1 cellular context compared by ENCODE assay signal in the genomic region with DNA sequence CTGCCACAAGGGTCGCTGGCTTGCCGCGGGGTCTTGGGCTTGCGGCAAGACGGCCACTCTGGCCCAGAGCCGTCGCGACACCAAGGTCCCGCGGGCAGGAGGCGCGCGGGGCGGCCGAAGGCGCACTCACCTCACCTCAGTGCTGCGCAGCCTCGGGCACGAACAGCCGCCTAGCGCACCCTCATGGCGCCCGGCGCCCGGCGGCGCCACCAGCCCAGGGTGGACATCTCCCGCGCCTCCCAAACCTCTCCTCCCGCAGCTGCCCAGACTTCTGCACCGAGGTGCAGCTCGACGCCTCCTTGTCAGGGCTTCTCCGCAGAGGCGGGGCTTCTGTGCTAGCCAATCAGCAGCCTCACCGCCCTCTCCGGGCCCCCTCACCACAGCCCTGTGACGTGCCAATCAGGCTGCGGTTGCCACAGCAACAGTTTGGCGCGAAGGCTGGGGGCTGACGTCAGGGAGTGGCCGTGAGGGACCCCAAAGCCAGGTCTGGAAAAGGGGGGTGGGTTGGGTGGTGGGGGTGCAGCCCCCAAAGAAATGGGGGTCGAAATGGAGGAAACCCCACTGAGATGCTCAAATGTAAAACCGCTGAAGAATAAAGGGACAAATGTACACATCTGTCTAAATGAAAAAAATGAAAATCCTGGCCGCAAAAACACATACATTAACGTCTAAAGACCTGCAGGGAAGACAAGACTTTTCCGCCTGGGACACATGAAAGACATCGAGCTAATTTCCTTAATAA.
TF ChIP-seq lines count a peak whose summit lies in the region.

A gene (minus strand): TSS at position 275 of the 742 bp plus-strand sequence. CDS start 16,071 bp downstream, outside the sequence.
A gene (minus strand): TSS at position 275 of the 742 bp plus-strand sequence. CDS start 16,449 bp downstream, outside the sequence.

TF ChIP-seq in HepG2, 621 proteins besides CTCF, POLR2A, EP300 and RAD21 (continued from another document and continues in another):
- TF ChIP-seq, protein P1, sequence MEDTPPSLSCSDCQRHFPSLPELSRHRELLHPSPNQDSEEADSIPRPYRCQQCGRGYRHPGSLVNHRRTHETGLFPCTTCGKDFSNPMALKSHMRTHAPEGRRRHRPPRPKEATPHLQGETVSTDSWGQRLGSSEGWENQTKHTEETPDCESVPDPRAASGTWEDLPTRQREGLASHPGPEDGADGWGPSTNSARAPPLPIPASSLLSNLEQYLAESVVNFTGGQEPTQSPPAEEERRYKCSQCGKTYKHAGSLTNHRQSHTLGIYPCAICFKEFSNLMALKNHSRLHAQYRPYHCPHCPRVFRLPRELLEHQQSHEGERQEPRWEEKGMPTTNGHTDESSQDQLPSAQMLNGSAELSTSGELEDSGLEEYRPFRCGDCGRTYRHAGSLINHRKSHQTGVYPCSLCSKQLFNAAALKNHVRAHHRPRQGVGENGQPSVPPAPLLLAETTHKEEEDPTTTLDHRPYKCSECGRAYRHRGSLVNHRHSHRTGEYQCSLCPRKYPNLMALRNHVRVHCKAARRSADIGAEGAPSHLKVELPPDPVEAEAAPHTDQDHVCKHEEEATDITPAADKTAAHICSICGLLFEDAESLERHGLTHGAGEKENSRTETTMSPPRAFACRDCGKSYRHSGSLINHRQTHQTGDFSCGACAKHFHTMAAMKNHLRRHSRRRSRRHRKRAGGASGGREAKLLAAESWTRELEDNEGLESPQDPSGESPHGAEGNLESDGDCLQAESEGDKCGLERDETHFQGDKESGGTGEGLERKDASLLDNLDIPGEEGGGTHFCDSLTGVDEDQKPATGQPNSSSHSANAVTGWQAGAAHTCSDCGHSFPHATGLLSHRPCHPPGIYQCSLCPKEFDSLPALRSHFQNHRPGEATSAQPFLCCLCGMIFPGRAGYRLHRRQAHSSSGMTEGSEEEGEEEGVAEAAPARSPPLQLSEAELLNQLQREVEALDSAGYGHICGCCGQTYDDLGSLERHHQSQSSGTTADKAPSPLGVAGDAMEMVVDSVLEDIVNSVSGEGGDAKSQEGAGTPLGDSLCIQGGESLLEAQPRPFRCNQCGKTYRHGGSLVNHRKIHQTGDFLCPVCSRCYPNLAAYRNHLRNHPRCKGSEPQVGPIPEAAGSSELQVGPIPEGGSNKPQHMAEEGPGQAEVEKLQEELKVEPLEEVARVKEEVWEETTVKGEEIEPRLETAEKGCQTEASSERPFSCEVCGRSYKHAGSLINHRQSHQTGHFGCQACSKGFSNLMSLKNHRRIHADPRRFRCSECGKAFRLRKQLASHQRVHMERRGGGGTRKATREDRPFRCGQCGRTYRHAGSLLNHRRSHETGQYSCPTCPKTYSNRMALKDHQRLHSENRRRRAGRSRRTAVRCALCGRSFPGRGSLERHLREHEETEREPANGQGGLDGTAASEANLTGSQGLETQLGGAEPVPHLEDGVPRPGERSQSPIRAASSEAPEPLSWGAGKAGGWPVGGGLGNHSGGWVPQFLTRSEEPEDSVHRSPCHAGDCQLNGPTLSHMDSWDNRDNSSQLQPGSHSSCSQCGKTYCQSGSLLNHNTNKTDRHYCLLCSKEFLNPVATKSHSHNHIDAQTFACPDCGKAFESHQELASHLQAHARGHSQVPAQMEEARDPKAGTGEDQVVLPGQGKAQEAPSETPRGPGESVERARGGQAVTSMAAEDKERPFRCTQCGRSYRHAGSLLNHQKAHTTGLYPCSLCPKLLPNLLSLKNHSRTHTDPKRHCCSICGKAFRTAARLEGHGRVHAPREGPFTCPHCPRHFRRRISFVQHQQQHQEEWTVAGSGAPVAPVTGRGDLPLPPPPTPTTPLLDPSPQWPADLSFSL (CRISPR knock-in tag; IDR thresholded peaks at IDR 0.05) = no peak
- no peak for TF ChIP-seq ZNF7 (CRISPR knock-in tag; IDR thresholded peaks at IDR 0.05)
- TF ChIP-seq ZNF441 (CRISPR knock-in tag; IDR thresholded peaks at IDR 0.05; ENCODE audit: borderline replicate concordance) = peak; percentile 33; the same call in 1 of the 2 replicates
- TF ChIP-seq, protein P2, sequence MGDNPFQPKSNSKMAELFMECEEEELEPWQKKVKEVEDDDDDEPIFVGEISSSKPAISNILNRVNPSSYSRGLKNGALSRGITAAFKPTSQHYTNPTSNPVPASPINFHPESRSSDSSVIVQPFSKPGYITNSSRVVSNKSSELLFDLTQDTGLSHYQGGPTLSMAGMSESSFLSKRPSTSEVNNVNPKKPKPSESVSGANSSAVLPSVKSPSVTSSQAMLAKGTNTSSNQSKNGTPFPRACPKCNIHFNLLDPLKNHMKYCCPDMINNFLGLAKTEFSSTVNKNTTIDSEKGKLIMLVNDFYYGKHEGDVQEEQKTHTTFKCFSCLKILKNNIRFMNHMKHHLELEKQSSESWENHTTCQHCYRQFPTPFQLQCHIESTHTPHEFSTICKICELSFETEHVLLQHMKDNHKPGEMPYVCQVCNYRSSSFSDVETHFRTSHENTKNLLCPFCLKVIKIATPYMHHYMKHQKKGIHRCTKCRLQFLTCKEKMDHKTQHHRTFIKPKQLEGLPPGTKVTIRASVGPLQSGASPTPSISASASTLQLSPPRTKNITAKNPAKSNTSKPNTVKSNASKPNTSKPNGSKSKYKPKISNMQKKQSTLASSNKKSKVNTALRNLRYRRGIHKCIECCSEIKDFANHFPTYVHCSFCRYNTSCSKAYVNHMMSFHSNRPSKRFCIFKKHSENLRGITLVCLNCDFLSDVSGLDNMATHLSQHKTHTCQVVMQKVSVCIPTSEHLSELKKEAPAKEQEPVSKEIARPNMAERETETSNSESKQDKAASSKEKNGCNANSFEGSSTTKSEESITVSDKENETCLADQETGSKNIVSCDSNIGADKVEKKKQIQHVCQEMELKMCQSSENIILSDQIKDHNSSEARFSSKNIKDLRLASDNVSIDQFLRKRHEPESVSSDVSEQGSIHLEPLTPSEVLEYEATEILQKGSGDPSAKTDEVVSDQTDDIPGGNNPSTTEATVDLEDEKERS (CRISPR knock-in tag; IDR thresholded peaks at IDR 0.05) = peak; percentile 40; the same call in 1 of the 2 replicates
- no peak for TF ChIP-seq SKI (IDR thresholded peaks at IDR 0.05; ENCODE audit: partially characterized antibody)
- TF ChIP-seq, protein P3, sequence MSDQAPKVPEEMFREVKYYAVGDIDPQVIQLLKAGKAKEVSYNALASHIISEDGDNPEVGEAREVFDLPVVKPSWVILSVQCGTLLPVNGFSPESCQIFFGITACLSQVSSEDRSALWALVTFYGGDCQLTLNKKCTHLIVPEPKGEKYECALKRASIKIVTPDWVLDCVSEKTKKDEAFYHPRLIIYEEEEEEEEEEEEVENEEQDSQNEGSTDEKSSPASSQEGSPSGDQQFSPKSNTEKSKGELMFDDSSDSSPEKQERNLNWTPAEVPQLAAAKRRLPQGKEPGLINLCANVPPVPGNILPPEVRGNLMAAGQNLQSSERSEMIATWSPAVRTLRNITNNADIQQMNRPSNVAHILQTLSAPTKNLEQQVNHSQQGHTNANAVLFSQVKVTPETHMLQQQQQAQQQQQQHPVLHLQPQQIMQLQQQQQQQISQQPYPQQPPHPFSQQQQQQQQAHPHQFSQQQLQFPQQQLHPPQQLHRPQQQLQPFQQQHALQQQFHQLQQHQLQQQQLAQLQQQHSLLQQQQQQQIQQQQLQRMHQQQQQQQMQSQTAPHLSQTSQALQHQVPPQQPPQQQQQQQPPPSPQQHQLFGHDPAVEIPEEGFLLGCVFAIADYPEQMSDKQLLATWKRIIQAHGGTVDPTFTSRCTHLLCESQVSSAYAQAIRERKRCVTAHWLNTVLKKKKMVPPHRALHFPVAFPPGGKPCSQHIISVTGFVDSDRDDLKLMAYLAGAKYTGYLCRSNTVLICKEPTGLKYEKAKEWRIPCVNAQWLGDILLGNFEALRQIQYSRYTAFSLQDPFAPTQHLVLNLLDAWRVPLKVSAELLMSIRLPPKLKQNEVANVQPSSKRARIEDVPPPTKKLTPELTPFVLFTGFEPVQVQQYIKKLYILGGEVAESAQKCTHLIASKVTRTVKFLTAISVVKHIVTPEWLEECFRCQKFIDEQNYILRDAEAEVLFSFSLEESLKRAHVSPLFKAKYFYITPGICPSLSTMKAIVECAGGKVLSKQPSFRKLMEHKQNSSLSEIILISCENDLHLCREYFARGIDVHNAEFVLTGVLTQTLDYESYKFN (CRISPR knock-in tag; conservative IDR thresholded peaks at IDR 0.05) = no peak
- TF ChIP-seq HNF4A (CRISPR knock-in tag; IDR thresholded peaks at IDR 0.05) = no peak
- peak; percentile 87; the same call in 2 of the 3 replicates for TF ChIP-seq MXI1 (IDR thresholded peaks at IDR 0.05; ENCODE audit: borderline replicate concordance, low read depth, low read length)
- TF ChIP-seq, protein P4, sequence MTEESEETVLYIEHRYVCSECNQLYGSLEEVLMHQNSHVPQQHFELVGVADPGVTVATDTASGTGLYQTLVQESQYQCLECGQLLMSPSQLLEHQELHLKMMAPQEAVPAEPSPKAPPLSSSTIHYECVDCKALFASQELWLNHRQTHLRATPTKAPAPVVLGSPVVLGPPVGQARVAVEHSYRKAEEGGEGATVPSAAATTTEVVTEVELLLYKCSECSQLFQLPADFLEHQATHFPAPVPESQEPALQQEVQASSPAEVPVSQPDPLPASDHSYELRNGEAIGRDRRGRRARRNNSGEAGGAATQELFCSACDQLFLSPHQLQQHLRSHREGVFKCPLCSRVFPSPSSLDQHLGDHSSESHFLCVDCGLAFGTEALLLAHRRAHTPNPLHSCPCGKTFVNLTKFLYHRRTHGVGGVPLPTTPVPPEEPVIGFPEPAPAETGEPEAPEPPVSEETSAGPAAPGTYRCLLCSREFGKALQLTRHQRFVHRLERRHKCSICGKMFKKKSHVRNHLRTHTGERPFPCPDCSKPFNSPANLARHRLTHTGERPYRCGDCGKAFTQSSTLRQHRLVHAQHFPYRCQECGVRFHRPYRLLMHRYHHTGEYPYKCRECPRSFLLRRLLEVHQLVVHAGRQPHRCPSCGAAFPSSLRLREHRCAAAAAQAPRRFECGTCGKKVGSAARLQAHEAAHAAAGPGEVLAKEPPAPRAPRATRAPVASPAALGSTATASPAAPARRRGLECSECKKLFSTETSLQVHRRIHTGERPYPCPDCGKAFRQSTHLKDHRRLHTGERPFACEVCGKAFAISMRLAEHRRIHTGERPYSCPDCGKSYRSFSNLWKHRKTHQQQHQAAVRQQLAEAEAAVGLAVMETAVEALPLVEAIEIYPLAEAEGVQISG (CRISPR knock-in tag; IDR thresholded peaks at IDR 0.05) = 0 out of 2 replicates have a peak, but pooled peaks have one; percentile 47
- peak; percentile 16; the same call in 1 of the 2 replicates for TF ChIP-seq FOXK1 (CRISPR knock-in tag; IDR thresholded peaks at IDR 0.05; ENCODE audit: borderline replicate concordance, low read depth)
- TF ChIP-seq ATF7-NPFF (CRISPR knock-in tag; IDR thresholded peaks at IDR 0.05; ENCODE audit: low read depth) = peak; percentile 53; the same call in 1 of the 2 replicates
- TF ChIP-seq AGO2 (optimal IDR thresholded peaks at IDR 0.05; ENCODE audit: low read depth, low read length) = peak; percentile 92
- peak; percentile 89 for TF ChIP-seq RFX1 (IDR thresholded peaks at IDR 0.05)
- no peak for TF ChIP-seq ZFYVE20 (CRISPR knock-in tag; IDR thresholded peaks at IDR 0.05; ENCODE audit: borderline replicate concordance, low read depth)
- TF ChIP-seq, protein P5, sequence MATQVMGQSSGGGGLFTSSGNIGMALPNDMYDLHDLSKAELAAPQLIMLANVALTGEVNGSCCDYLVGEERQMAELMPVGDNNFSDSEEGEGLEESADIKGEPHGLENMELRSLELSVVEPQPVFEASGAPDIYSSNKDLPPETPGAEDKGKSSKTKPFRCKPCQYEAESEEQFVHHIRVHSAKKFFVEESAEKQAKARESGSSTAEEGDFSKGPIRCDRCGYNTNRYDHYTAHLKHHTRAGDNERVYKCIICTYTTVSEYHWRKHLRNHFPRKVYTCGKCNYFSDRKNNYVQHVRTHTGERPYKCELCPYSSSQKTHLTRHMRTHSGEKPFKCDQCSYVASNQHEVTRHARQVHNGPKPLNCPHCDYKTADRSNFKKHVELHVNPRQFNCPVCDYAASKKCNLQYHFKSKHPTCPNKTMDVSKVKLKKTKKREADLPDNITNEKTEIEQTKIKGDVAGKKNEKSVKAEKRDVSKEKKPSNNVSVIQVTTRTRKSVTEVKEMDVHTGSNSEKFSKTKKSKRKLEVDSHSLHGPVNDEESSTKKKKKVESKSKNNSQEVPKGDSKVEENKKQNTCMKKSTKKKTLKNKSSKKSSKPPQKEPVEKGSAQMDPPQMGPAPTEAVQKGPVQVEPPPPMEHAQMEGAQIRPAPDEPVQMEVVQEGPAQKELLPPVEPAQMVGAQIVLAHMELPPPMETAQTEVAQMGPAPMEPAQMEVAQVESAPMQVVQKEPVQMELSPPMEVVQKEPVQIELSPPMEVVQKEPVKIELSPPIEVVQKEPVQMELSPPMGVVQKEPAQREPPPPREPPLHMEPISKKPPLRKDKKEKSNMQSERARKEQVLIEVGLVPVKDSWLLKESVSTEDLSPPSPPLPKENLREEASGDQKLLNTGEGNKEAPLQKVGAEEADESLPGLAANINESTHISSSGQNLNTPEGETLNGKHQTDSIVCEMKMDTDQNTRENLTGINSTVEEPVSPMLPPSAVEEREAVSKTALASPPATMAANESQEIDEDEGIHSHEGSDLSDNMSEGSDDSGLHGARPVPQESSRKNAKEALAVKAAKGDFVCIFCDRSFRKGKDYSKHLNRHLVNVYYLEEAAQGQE (IDR thresholded peaks at IDR 0.05; ENCODE audit: borderline replicate concordance in 1 of 2, low read depth in 1 of 2, low read length in 2 of 2) = peak in 1 of 2 experiments; percentile 49; a peak in 1 of 4 replicates
- no peak for TF ChIP-seq NPAS2 (CRISPR knock-in tag; IDR thresholded peaks at IDR 0.05; ENCODE audit: borderline replicate concordance)
- TF ChIP-seq RBAK (CRISPR knock-in tag; IDR thresholded peaks at IDR 0.05) = no peak
- no peak for TF ChIP-seq THAP11 (CRISPR knock-in tag; IDR thresholded peaks at IDR 0.05)
- peak; percentile 50 for TF ChIP-seq YY1 (IDR thresholded peaks at IDR 0.05; ENCODE audit: insufficient read depth, insufficient replicate concordance, low read depth, low read length)
- peak; percentile 81 for TF ChIP-seq ATF1 (CRISPR knock-in tag; IDR thresholded peaks at IDR 0.05)
- TF ChIP-seq HIVEP1 (CRISPR knock-in tag; IDR thresholded peaks at IDR 0.05) = no peak
- TF ChIP-seq ARID2 (CRISPR knock-in tag; IDR thresholded peaks at IDR 0.05; ENCODE audit: borderline replicate concordance) = 0 out of 2 replicates have a peak, but pooled peaks have one; percentile 34
- peak; percentile 93; the same call in 1 of the 2 replicates for TF ChIP-seq TAF1 (CRISPR knock-in tag; IDR thresholded peaks at IDR 0.05)
- TF ChIP-seq AGO1 (IDR thresholded peaks at IDR 0.05; ENCODE audit: low read depth, low read length, poor library complexity, severe bottlenecking) = no peak
- peak; percentile 89; the same call in 1 of the 2 replicates for TF ChIP-seq ZSCAN21 (CRISPR knock-in tag; IDR thresholded peaks at IDR 0.05; ENCODE audit: borderline replicate concordance)
- no peak for TF ChIP-seq KDM5A (IDR thresholded peaks at IDR 0.05; ENCODE audit: borderline replicate concordance, low read length)
- no peak for TF ChIP-seq ZNF354B (CRISPR knock-in tag; IDR thresholded peaks at IDR 0.05)
- TF ChIP-seq, protein P6, sequence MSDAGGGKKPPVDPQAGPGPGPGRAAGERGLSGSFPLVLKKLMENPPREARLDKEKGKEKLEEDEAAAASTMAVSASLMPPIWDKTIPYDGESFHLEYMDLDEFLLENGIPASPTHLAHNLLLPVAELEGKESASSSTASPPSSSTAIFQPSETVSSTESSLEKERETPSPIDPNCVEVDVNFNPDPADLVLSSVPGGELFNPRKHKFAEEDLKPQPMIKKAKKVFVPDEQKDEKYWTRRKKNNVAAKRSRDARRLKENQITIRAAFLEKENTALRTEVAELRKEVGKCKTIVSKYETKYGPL (CRISPR knock-in tag; IDR thresholded peaks at IDR 0.05) = no peak
- 0 out of 2 replicates have a peak, but pooled peaks have one; percentile 65 for TF ChIP-seq ZNF446 (CRISPR knock-in tag; IDR thresholded peaks at IDR 0.05)
- no peak for TF ChIP-seq PTBP1 (IDR thresholded peaks at IDR 0.05; ENCODE audit: low read depth, low read length, poor library complexity, severe bottlenecking)
- no peak for TF ChIP-seq ZNF878 (CRISPR knock-in tag; IDR thresholded peaks at IDR 0.05)
